ENCODE assay signal across 31 cellular contexts in genomic region chr4:171629737-171630136, GRCh38.
DNase-seq lines count a peak whose midpoint lies in the region; ATAC-seq and TF ChIP-seq lines count a peak whose summit lies in the region.
"Had no signal": no experiment of that assay in that cellular context is flagged by ENCODE, and none has a peak within 500 bp of the region (broad histone marks: within the 10 kb centered on the region; RNA-seq: fewer than 3 reads in every experiment).

No MANE protein-coding gene starts in this region.

- H3K27ac Mint-ChIP-seq in H9 (no peak overlapping the region), neural progenitor cell (peak overlapping the region; percentile 34)
- H3K27ac Mint-ChIP-seq: activated naive CD4-positive, alpha-beta T cell treated with anti-CD3 and anti-CD28 coated beads, Interleukin-2, amount 50 U/mL, for 24 hours; activated T-helper 2 cell treated with anti-CD3 and anti-CD28 coated beads, Interferon-gamma antibody, Interleukin-2, Interleukin-4, amounts not matched to agents 10 μg/mL and 5 μg/mL and 100 μg/mL, durations not matched to agents 14 hours and 24 hours and 36 hours; IgD-negative memory B cell; nephron progenitor cell; stimulated activated effector memory CD8-positive, alpha-beta T cell treated with anti-CD3 and anti-CD28 coated beads, Interleukin-12 subunit alpha, Interleukin-12 subunit beta, amount 100 ng/mL, for 72 hours had no signal

- H3K23ac ChIP-seq in H9 (ENCODE audit: insufficient read length, low read depth, low read length), result no peak overlapping the region

- WGBS in H9 (ENCODE audit: extremely low coverage, insufficient read length, low lambda C conversion rate), result no CpG with 5 or more reads among the region's 18 CpGs

- H3K27ac ChIP-seq in H9 (ENCODE audit: insufficient read length, low read depth, low read length) (no peak overlapping the region), neural progenitor cell (no peak overlapping the region), RWPE1 (no peak overlapping the region)
- H3K27ac ChIP-seq: brain microvascular endothelial cell, dorsolateral prefrontal cortex, esophagus squamous epithelium, foreskin keratinocyte, heart right ventricle, lower lobe of right lung, upper lobe of right lung, VCaP had no signal

- TF ChIP-seq CTCF in H9 (conservative IDR thresholded peaks at IDR 0.05) (peak; percentile 48; the same call in 2 of the 3 replicates), neural progenitor cell (IDR thresholded peaks at IDR 0.05) (no peak), RWPE1 (conservative IDR thresholded peaks at IDR 0.05; ENCODE audit: low read depth) (no peak)

- no peak overlapping the region for H2AK5ac ChIP-seq in H9 (ENCODE audit: insufficient read length, low read length)

- no peak overlapping the region for H3K4me2 ChIP-seq in H9 (ENCODE audit: insufficient read depth, insufficient read length, low read length)
- H3K4me2 ChIP-seq in neural progenitor cell, result no peak overlapping the region

- H2BK12ac ChIP-seq in H9 (ENCODE audit: insufficient read length, low read depth, low read length), result no peak overlapping the region

- H3K27me3 ChIP-seq in H9 (ENCODE audit: insufficient read depth, low read length) (no peaks in the 10 kb centered on the region), neural progenitor cell (no peaks in the 10 kb centered on the region)
- H3K27me3 ChIP-seq: brain microvascular endothelial cell, dorsolateral prefrontal cortex, esophagus squamous epithelium, foreskin keratinocyte, heart right ventricle, upper lobe of right lung had no signal

- H3K79me2 ChIP-seq in H9 (ENCODE audit: insufficient read depth, low read length) (no peaks in the 10 kb centered on the region), neural progenitor cell (ENCODE audit: low read depth) (no peaks in the 10 kb centered on the region)

- no peak overlapping the region for H2BK15ac ChIP-seq in H9 (ENCODE audit: low read depth, low read length)

- DNase-seq in DMS 273 (lab: John Stamatoyannopoulos, UW; ENCODE audit: unreplicated experiment), result peak; percentile 5
- DNase-seq in DMS 273 treated with DMSO at 0.1 percent for 48 hours (lab: John Stamatoyannopoulos, UW), result no peak
- DNase-seq in H9, result peak; percentile 83
- peak; percentile 7 for DNase-seq in cerebellar cortex (ENCODE audit: low spot score)
- peak; percentile 25 for DNase-seq in neural progenitor cell (ENCODE audit: low spot score)
- no peak for DNase-seq in left cardiac atrium
- no peak for DNase-seq in RWPE1 (ENCODE audit: low spot score)
- DNase-seq: 8988T; activated CD4-positive, alpha-beta T cell treated with anti-CD3 and anti-CD28 coated beads for 48 hours; amygdala; brain microvascular endothelial cell; dorsolateral prefrontal cortex; esophagus squamous epithelium; foreskin keratinocyte; heart right ventricle; kidney glomerular epithelial cell; lower lobe of right lung; mucosa of descending colon; NCI-H1092 treated with DMSO at 0.1 percent for 48 hours; NCI-H1694 treated with DMSO at 0.1 percent for 48 hours; NCI-H2171; NCI-H510A; nephron progenitor cell; T-helper 9 cell; upper lobe of right lung had no signal

- H3K36me3 Mint-ChIP-seq in H9 (ENCODE audit: insufficient read depth in 1 of 3, low read depth in 3 of 3) (peaks cover 0 to 4% (median 0%) of the 10 kb centered on the region in 3 experiments; a peak in 4 of 7 replicates), neural progenitor cell (no peaks in the 10 kb centered on the region)
- H3K36me3 Mint-ChIP-seq: activated naive CD4-positive, alpha-beta T cell treated with anti-CD3 and anti-CD28 coated beads, Interleukin-2, amount 50 U/mL, for 24 hours; stimulated activated effector memory CD8-positive, alpha-beta T cell treated with anti-CD3 and anti-CD28 coated beads, Interleukin-12 subunit alpha, Interleukin-12 subunit beta, amount 100 ng/mL, for 72 hours had no signal

- H3T11ph ChIP-seq in H9 (ENCODE audit: low read length), result no peak overlapping the region

- CTCF ChIA-PET in RWPE1 (lab: Yijun Ruan, JAX), result interaction anchor here (0.5 kb wide), 1 partner anchor 14 kb away, joined by 9 read pairs; no protein-coding TSS in a partner anchor

- H4K91ac ChIP-seq in H9 (ENCODE audit: insufficient read length, low read depth, low read length), result no peak overlapping the region

- no peaks in the 10 kb centered on the region for H3K36me3 ChIP-seq in neural progenitor cell
- H3K36me3 ChIP-seq: brain microvascular endothelial cell, esophagus squamous epithelium, heart right ventricle, lower lobe of right lung, upper lobe of right lung had no signal

- H2BK5ac ChIP-seq in H9 (ENCODE audit: insufficient read length, low read length), result no peak overlapping the region

- H3K14ac ChIP-seq in H9 (ENCODE audit: insufficient read depth, low read length), result no peak overlapping the region

- H3K79me1 ChIP-seq in H9 (ENCODE audit: insufficient read depth, low read depth, low read length, poor library complexity, severe bottlenecking), result no peaks in the 10 kb centered on the region

- no peak overlapping the region for H4K8ac ChIP-seq in H9 (replicated peaks; ENCODE audit: insufficient read length, low read depth, low read length)

- H3K4me1 ChIP-seq in H9 (ENCODE audit: insufficient read depth, low read length), result no peaks in the 10 kb centered on the region
- H3K4me1 ChIP-seq in neural progenitor cell, result no peaks in the 10 kb centered on the region
- H3K4me1 ChIP-seq: esophagus squamous epithelium, foreskin keratinocyte, heart right ventricle, lower lobe of right lung, upper lobe of right lung had no signal

- no peaks in the 10 kb centered on the region for H3F3A ChIP-seq in neural progenitor cell (ENCODE audit: low read depth)

- no peak overlapping the region for H4K5ac ChIP-seq in H9 (ENCODE audit: insufficient read length, low read depth, low read length)

- no peaks in the 10 kb centered on the region for H4K20me1 ChIP-seq in H9 (ENCODE audit: control insufficient read depth, insufficient read depth, insufficient read length)
- H4K20me1 ChIP-seq in neural progenitor cell (ENCODE audit: low read depth), result no peaks in the 10 kb centered on the region

- no peak overlapping the region for H2BK20ac ChIP-seq in H9 (ENCODE audit: low read depth, low read length, poor library complexity, severe bottlenecking)

- H3K9me3 ChIP-seq in H9 (ENCODE audit: control insufficient read depth, low read depth, low read length), result no peaks in the 10 kb centered on the region
- H3K9me3 ChIP-seq in neural progenitor cell (ENCODE audit: low read depth), result no peaks in the 10 kb centered on the region
- H3K9me3 ChIP-seq: esophagus squamous epithelium, lower lobe of right lung, upper lobe of right lung had no signal

- no peak overlapping the region for H3K4ac ChIP-seq in H9 (ENCODE audit: low read depth, low read length)

- H3K23me2 ChIP-seq in H9 (ENCODE audit: insufficient read length, low read depth, low read length, poor library complexity, severe bottlenecking), result no peaks in the 10 kb centered on the region

- H3K18ac ChIP-seq in H9 (ENCODE audit: insufficient read length, low read depth, low read length), result no peak overlapping the region

- H3K4me1 Mint-ChIP-seq in H9 (no peaks in the 10 kb centered on the region), neural progenitor cell (no peaks in the 10 kb centered on the region)
- H3K4me1 Mint-ChIP-seq: activated naive CD4-positive, alpha-beta T cell treated with anti-CD3 and anti-CD28 coated beads, Interleukin-2, amount 50 U/mL, for 24 hours; nephron progenitor cell; stimulated activated effector memory CD8-positive, alpha-beta T cell treated with anti-CD3 and anti-CD28 coated beads, Interleukin-12 subunit alpha, Interleukin-12 subunit beta, amount 100 ng/mL, for 72 hours had no signal

- H3K27me3 Mint-ChIP-seq in H9 (ENCODE audit: low read depth) (no peaks in the 10 kb centered on the region), neural progenitor cell (ENCODE audit: insufficient read depth, low read depth) (peaks cover 3% of the 10 kb centered on the region)
- H3K27me3 Mint-ChIP-seq: activated naive CD4-positive, alpha-beta T cell treated with anti-CD3 and anti-CD28 coated beads, Interleukin-2, amount 50 U/mL, for 24 hours had no signal

- H2AFZ ChIP-seq in H9 (ENCODE audit: low read length) (no peak overlapping the region), neural progenitor cell (replicated peaks) (no peak overlapping the region)

- no peak overlapping the region for H3K9ac ChIP-seq in H9 (ENCODE audit: extremely low read depth, insufficient read length, low read length)
- no peak overlapping the region for H3K9ac ChIP-seq in neural progenitor cell

- no peak overlapping the region for H3K56ac ChIP-seq in H9 (ENCODE audit: insufficient read length, low read depth, low read length)

- no peak overlapping the region for H3K4me3 ChIP-seq in neural progenitor cell
- H3K4me3 ChIP-seq: dorsolateral prefrontal cortex, esophagus squamous epithelium, heart right ventricle, lower lobe of right lung, mucosa of descending colon, upper lobe of right lung had no signal

- intact Hi-C loops in left cardiac atrium (cut with DNase I), result no loop called here

- no peak overlapping the region for H2BK120ac ChIP-seq in H9 (ENCODE audit: low read depth, low read length, poor library complexity, severe bottlenecking)

- POLR2A ChIA-PET in RWPE1 (lab: Yijun Ruan, JAX; ENCODE audit: low non-redundant PET), result no interaction called here

- peaks cover 4 to 10% of the 10 kb centered on the region in 2 experiments; a peak in 4 of 5 replicates for H3K9me3 Mint-ChIP-seq in H9
- peaks cover 4% of the 10 kb centered on the region for H3K9me3 Mint-ChIP-seq in neural progenitor cell
- H3K9me3 Mint-ChIP-seq: activated naive CD4-positive, alpha-beta T cell treated with anti-CD3 and anti-CD28 coated beads, Interleukin-2, amount 50 U/mL, for 24 hours; nephron progenitor cell had no signal

- H3K4me3 Mint-ChIP-seq in H9 (no peak overlapping the region), neural progenitor cell (no peak overlapping the region)
- H3K4me3 Mint-ChIP-seq: activated naive CD4-positive, alpha-beta T cell treated with anti-CD3 and anti-CD28 coated beads, Interleukin-2, amount 50 U/mL, for 24 hours; nephron progenitor cell; stimulated activated effector memory CD8-positive, alpha-beta T cell treated with anti-CD3 and anti-CD28 coated beads, Interleukin-12 subunit alpha, Interleukin-12 subunit beta, amount 100 ng/mL, for 72 hours had no signal

- no peak for ATAC-seq in left cardiac atrium
- ATAC-seq in HG03097 (IDR thresholded peaks at IDR 0.05; ENCODE audit: low FRiP score, unreplicated experiment), result no peak
- ATAC-seq: foreskin keratinocyte; heart right ventricle; lower lobe of right lung; mucosa of descending colon; stimulated activated effector memory CD8-positive, alpha-beta T cell treated with anti-CD3 and anti-CD28 coated beads, Interleukin-12 subunit alpha, Interleukin-12 subunit beta, amount 100 ng/mL, for 72 hours; upper lobe of right lung had no signal

Comparison
In these comparisons a context has a peak if more than half of its experiments do, and no peak if none do; other contexts are left out.
1. DNase-seq: peak in DMS 273 (single experiment), H9 (single experiment), cerebellar cortex (single experiment) and neural progenitor cell (single experiment); none in DMS 273 treated with DMSO at 0.1 percent for 48 hours (single experiment), left cardiac atrium (single experiment) and RWPE1 (single experiment).